In genomic region chr19:47363758-47364529, GRCh38 we compare ENCODE assay signal across 12 cellular contexts. TPM values are rescaled to one million over a fixed set of nuclear protein-coding genes. Genes with fewer than 3 reads are reported as not detected.
DNase-seq lines count a peak whose midpoint lies in the region; ATAC-seq, FAIRE-seq and TF ChIP-seq lines count a peak whose summit lies in the region.
"Had no signal": no experiment of that assay in that cellular context is flagged by ENCODE, and none has a peak within 500 bp of the region (broad histone marks: within the 10 kb centered on the region; RNA-seq: fewer than 3 reads in every experiment).

No MANE protein-coding gene starts in this region.

- H3K4me2 ChIP-seq in GM12878 (ENCODE audit: control insufficient read depth, insufficient read depth) (no peak overlapping the region), neural progenitor cell (no peak overlapping the region)

- no peaks in the 10 kb centered on the region for H3K27me3 Mint-ChIP-seq in neural progenitor cell (ENCODE audit: insufficient read depth, low read depth)
- no peaks in the 10 kb centered on the region for H3K27me3 Mint-ChIP-seq in naive thymus-derived CD8-positive, alpha-beta T cell
- H3K27me3 Mint-ChIP-seq: activated naive CD4-positive, alpha-beta T cell treated with anti-CD3 and anti-CD28 coated beads, Interleukin-2, amount 50 U/mL, for 24 hours; memory B cell; stimulated activated naive CD8-positive, alpha-beta T cell treated with anti-CD3 and anti-CD28 coated beads, Interleukin-15, amount 100 ng/mL, for 72 hours had no signal

- no peak for TF ChIP-seq RAD21 in GM12878 (IDR thresholded peaks at IDR 0.05; ENCODE audit: insufficient read depth, low read depth, low read length)

- BruUV-seq in GM12878 (replicated peaks; lab: Mats Ljungman, UMichigan): TSS peak; percentile 52

- no peak overlapping the region for H3K4me3 Mint-ChIP-seq in neural progenitor cell
- no peak overlapping the region for H3K4me3 Mint-ChIP-seq in naive thymus-derived CD8-positive, alpha-beta T cell
- H3K4me3 Mint-ChIP-seq: activated naive CD4-positive, alpha-beta T cell treated with anti-CD3 and anti-CD28 coated beads, Interleukin-2, amount 50 U/mL, for 24 hours; memory B cell; stimulated activated naive CD8-positive, alpha-beta T cell treated with anti-CD3 and anti-CD28 coated beads, Interleukin-15, amount 100 ng/mL, for 72 hours had no signal

- H3K4me1 Mint-ChIP-seq in neural progenitor cell: no peaks in the 10 kb centered on the region
- H3K4me1 Mint-ChIP-seq in naive thymus-derived CD8-positive, alpha-beta T cell: peaks cover 0 to 6% (median 3%) of the 10 kb centered on the region in 4 donors
- H3K4me1 Mint-ChIP-seq: activated naive CD4-positive, alpha-beta T cell treated with anti-CD3 and anti-CD28 coated beads, Interleukin-2, amount 50 U/mL, for 24 hours; memory B cell; stimulated activated naive CD8-positive, alpha-beta T cell treated with anti-CD3 and anti-CD28 coated beads, Interleukin-15, amount 100 ng/mL, for 72 hours had no signal

- H4K20me1 ChIP-seq in GM12878 (ENCODE audit: control insufficient read depth, insufficient read depth) (no peaks in the 10 kb centered on the region), neural progenitor cell (ENCODE audit: low read depth) (no peaks in the 10 kb centered on the region)

- TF ChIP-seq CTCF in GM12878 (IDR thresholded peaks at IDR 0.05 in 2 of 3, conservative IDR thresholded peaks at IDR 0.05 in 1 of 3; ENCODE audit: control insufficient read depth in 2 of 3, extremely low read depth in 1 of 3, insufficient read depth in 1 of 3, low read depth in 3 of 3, low read length in 3 of 3): no peak
- no peak for TF ChIP-seq CTCF in neural progenitor cell (IDR thresholded peaks at IDR 0.05)

- intact Hi-C loops in GM12878 (cut with micrococcal nuclease; ENCODE audit: unreplicated experiment): no loop called here

- TF ChIP-seq EP300 in GM12878 (IDR thresholded peaks at IDR 0.05; ENCODE audit: borderline replicate concordance in 1 of 2, control insufficient read depth in 1 of 2, low read depth in 2 of 2, low read length in 2 of 2): no peak

- H3K9me3 ChIP-seq in GM12878 (replicated peaks; ENCODE audit: control insufficient read depth, insufficient read depth, low read length) (no peaks in the 10 kb centered on the region), neural progenitor cell (ENCODE audit: low read depth) (no peaks in the 10 kb centered on the region)

- peak; percentile 59 for DNase-seq in HPDE6-E6E7 (ENCODE audit: extremely low spot score)
- no peak for DNase-seq in GM12878 (ENCODE audit: low read depth, low spot score)
- DNase-seq in neural progenitor cell (ENCODE audit: low spot score): peak; percentile 28
- no peak for DNase-seq in naive thymus-derived CD8-positive, alpha-beta T cell
- no peak for DNase-seq in NCI-H510A (lab: John Stamatoyannopoulos, UW)
- DNase-seq in amniotic stem cell (lab: John Stamatoyannopoulos, UW): no peak
- DNase-seq: stimulated activated CD4-positive, alpha-beta T cell treated with anti-CD3 and anti-CD28 coated beads, Interleukin-12 subunit alpha, Interleukin-12 subunit beta, amount 100 ng/mL, for 4 hours; stimulated activated naive CD8-positive, alpha-beta T cell treated with anti-CD3 and anti-CD28 coated beads, Interleukin-15, amount 100 ng/mL, for 72 hours had no signal

- H3K9me3 Mint-ChIP-seq in neural progenitor cell: no peaks in the 10 kb centered on the region
- no peaks in the 10 kb centered on the region for H3K9me3 Mint-ChIP-seq in naive thymus-derived CD8-positive, alpha-beta T cell
- H3K9me3 Mint-ChIP-seq: activated naive CD4-positive, alpha-beta T cell treated with anti-CD3 and anti-CD28 coated beads, Interleukin-2, amount 50 U/mL, for 24 hours; memory B cell; stimulated activated naive CD8-positive, alpha-beta T cell treated with anti-CD3 and anti-CD28 coated beads, Interleukin-15, amount 100 ng/mL, for 72 hours had no signal

- RAD21 ChIA-PET in GM12878 (lab: Charles Lee; ENCODE audit: unreplicated experiment): no interaction called here

- H3K4me1 ChIP-seq in GM12878 (ENCODE audit: control insufficient read depth, insufficient read depth, low read length) (no peaks in the 10 kb centered on the region), neural progenitor cell (no peaks in the 10 kb centered on the region)

- H3K4me3 ChIP-seq in GM12878 (no peak overlapping the region), neural progenitor cell (no peak overlapping the region)

- TF ChIP-seq POLR2A in GM12878 (IDR thresholded peaks at IDR 0.05; ENCODE audit: low read depth, low read length): no peak

- H2AFZ ChIP-seq in GM12878 (ENCODE audit: control insufficient read depth, low read depth, low read length): no peak overlapping the region
- no peak overlapping the region for H2AFZ ChIP-seq in neural progenitor cell (replicated peaks)

- H3K9ac ChIP-seq in GM12878 (ENCODE audit: control insufficient read depth, insufficient read depth, low read length) (no peak overlapping the region), neural progenitor cell (no peak overlapping the region)

- no peak for FAIRE-seq in GM12878 (lab: Jason Lieb, UNC)
- FAIRE-seq: G401.6 had no signal

- SMC1A ChIA-PET in GM12878 (lab: Charles Lee; ENCODE audit: uncharacterized antibody, unreplicated experiment): no interaction called here

- ATAC-seq in GM12878: no peak
- ATAC-seq in naive thymus-derived CD8-positive, alpha-beta T cell: no peak
- ATAC-seq: activated CD4-positive, CD25-positive, alpha-beta regulatory T cell treated with anti-CD3 and anti-CD28 coated beads, Interleukin-2, amount 50 U/mL, for 24 hours; stimulated activated naive CD8-positive, alpha-beta T cell treated with anti-CD3 and anti-CD28 coated beads, Interleukin-15, amount 100 ng/mL, for 72 hours had no signal

- no peaks in the 10 kb centered on the region for H3K79me2 ChIP-seq in GM12878 (ENCODE audit: control insufficient read depth, insufficient read depth, low read length)
- no peaks in the 10 kb centered on the region for H3K79me2 ChIP-seq in neural progenitor cell (ENCODE audit: low read depth)

- POLR2A ChIA-PET in GM12878 (lab: Charles Lee): no interaction called here
- POLR2A ChIA-PET in naive thymus-derived CD8-positive, alpha-beta T cell (lab: Charles Lee): no interaction called here

- H3K27ac ChIP-seq in GM12878 (ENCODE audit: control insufficient read depth, insufficient read depth) (no peak overlapping the region), neural progenitor cell (no peak overlapping the region)

- peaks cover 17% of the 10 kb centered on the region for H3K36me3 Mint-ChIP-seq in neural progenitor cell
- H3K36me3 Mint-ChIP-seq in naive thymus-derived CD8-positive, alpha-beta T cell: peaks cover 0 to 84% (median 10%) of the 10 kb centered on the region in 3 donors

- WGBS in GM12878 (ENCODE audit: insufficient coverage, insufficient replicate concordance, low lambda C conversion rate, missing lambda C conversion rate): 95% methylated on average over 10 of the region's 13 CpGs

- no peak overlapping the region for H3K27ac Mint-ChIP-seq in neural progenitor cell
- H3K27ac Mint-ChIP-seq in naive thymus-derived CD8-positive, alpha-beta T cell: peak overlapping the region in 1 of 10 donors; percentile 66
- H3K27ac Mint-ChIP-seq: activated naive CD4-positive, alpha-beta T cell treated with anti-CD3 and anti-CD28 coated beads, Interleukin-2, amount 50 U/mL, for 24 hours; memory B cell; stimulated activated naive CD8-positive, alpha-beta T cell treated with anti-CD3 and anti-CD28 coated beads, Interleukin-15, amount 100 ng/mL, for 72 hours had no signal

- no peaks in the 10 kb centered on the region for H3F3A ChIP-seq in neural progenitor cell (ENCODE audit: low read depth)

- in situ Hi-C loops in GM12878 (cut with MboI): no loop called here

- H3K36me3 ChIP-seq in GM12878 (ENCODE audit: control insufficient read depth in 2 of 2, insufficient read depth in 2 of 2, low read length in 1 of 2): peaks cover 6 to 23% of the 10 kb centered on the region in 2 experiments
- no peaks in the 10 kb centered on the region for H3K36me3 ChIP-seq in neural progenitor cell

- H3K27me3 ChIP-seq in GM12878 (replicated peaks in 1 of 2; ENCODE audit: control insufficient read depth in 2 of 2, insufficient read depth in 2 of 2, low read length in 1 of 2): no peaks in the 10 kb centered on the region
- no peaks in the 10 kb centered on the region for H3K27me3 ChIP-seq in neural progenitor cell

- CTCF ChIA-PET in GM12878 (lab: Yijun Ruan, JAX): no interaction called here

RNA-seq across cellular contexts. Expression of gene DHX34, which starts 14.8 kb away (rescaled TPM):
- total RNA-seq in GM12878 (2013; cell fraction: nucleolus; rRNA removed): 56.8 and 61.6 TPM in 2 replicates
- total RNA-seq in GM12878 (2014; rRNA removed): 11.1 and 15.9 TPM in 2 replicates
- 5.6 and 5.7 TPM in 2 replicates for total RNA-seq in GM12878 (2014; rRNA removed; fragmentation: Illumina TruSeq; extraction: Trizol)
- 14.3 and 16.9 TPM in 2 replicates for total RNA-seq in GM12878 (2021)
- 2.8 TPM for polyA plus RNA-seq in GM12878 (2011; ENCODE audit: low read depth)
- 2.6 and 5.9 TPM in 2 replicates for polyA plus RNA-seq in GM12878 (2011; rRNA removed)
- polyA plus RNA-seq in GM12878 (2011; cell fraction: cytosol; rRNA removed): 6.4 and 10.5 TPM in 2 replicates
- 58.1 and 60.3 TPM in 2 replicates for polyA plus RNA-seq in GM12878 (2011; cell fraction: nucleus; rRNA removed)
- 7.0 and 10.0 TPM in 2 replicates for polyA plus RNA-seq in GM12878 (2012)
- 2.3 and 5.5 TPM in 2 replicates for polyA plus RNA-seq in GM12878 (2014; fragmentation: Illumina TruSeq; extraction: Trizol)
- polyA plus RNA-seq in GM12878 (2014; fragmentation: Nextera tagmentation; extraction: Ambion mirVana): under 1 TPM; 0.19 to 0.37 TPM
- 15.2 and 19.3 TPM in 2 replicates for polyA plus RNA-seq in GM12878 (2014; rRNA removed)
- polyA plus RNA-seq in GM12878 (2016; fragmentation: Nextera tagmentation; extraction: Ambion mirVana): 10 to 100 TPM; 15.7 to 16.7 TPM
- 6.4 and 12.9 TPM in 2 replicates for polyA minus RNA-seq in GM12878 (2011; rRNA and poly(A)+ RNA removed)
- polyA minus RNA-seq in GM12878 (2011; cell fraction: cytosol; rRNA and poly(A)+ RNA removed): 6.5 and 6.7 TPM in 2 replicates
- polyA minus RNA-seq in GM12878 (2011; cell fraction: nucleus; rRNA and poly(A)+ RNA removed): 15.4 and 23.4 TPM in 2 replicates
- total RNA-seq in neural progenitor cell (ENCODE audit: low replicate concordance): 12.3 and 29.5 TPM in 2 replicates
- 10 to 100 TPM; 28.9 to 29.6 TPM for total RNA-seq in naive thymus-derived CD8-positive, alpha-beta T cell
- polyA plus RNA-seq in naive thymus-derived CD8-positive, alpha-beta T cell: 1 to 10 TPM; 3.1 to 9.7 (median 5.2) TPM

RNA-seq across cellular contexts. Expression of gene C5AR2, which starts 32.0 kb away (rescaled TPM):
- not detected in 2 replicates for total RNA-seq in GM12878 (2013; cell fraction: nucleolus; rRNA removed)
- total RNA-seq in GM12878 (2014; rRNA removed): 0.11 TPM in 1 of 2 replicates, not detected in the other
- total RNA-seq in GM12878 (2014; rRNA removed; fragmentation: Illumina TruSeq; extraction: Trizol): not detected in 2 replicates
- not detected in 2 replicates for total RNA-seq in GM12878 (2021)
- polyA plus RNA-seq in GM12878 (2011; ENCODE audit: low read depth): not detected
- 0.01 TPM in 1 of 2 replicates, not detected in the other for polyA plus RNA-seq in GM12878 (2011; rRNA removed)
- polyA plus RNA-seq in GM12878 (2011; cell fraction: cytosol; rRNA removed): under 0.01 TPM in 1 of 2 replicates, not detected in the other
- 0.10 and 0.13 TPM in 2 replicates for polyA plus RNA-seq in GM12878 (2011; cell fraction: nucleus; rRNA removed)
- not detected in 2 replicates for polyA plus RNA-seq in GM12878 (2012)
- not detected in 2 replicates for polyA plus RNA-seq in GM12878 (2014; fragmentation: Illumina TruSeq; extraction: Trizol)
- polyA plus RNA-seq in GM12878 (2014; fragmentation: Nextera tagmentation; extraction: Ambion mirVana): not detected
- polyA plus RNA-seq in GM12878 (2014; rRNA removed): not detected in 2 replicates
- polyA plus RNA-seq in GM12878 (2016; fragmentation: Nextera tagmentation; extraction: Ambion mirVana): not detected
- 0.07 TPM in 1 of 2 replicates, not detected in the other for polyA minus RNA-seq in GM12878 (2011; rRNA and poly(A)+ RNA removed)
- polyA minus RNA-seq in GM12878 (2011; cell fraction: cytosol; rRNA and poly(A)+ RNA removed): not detected in 2 replicates
- polyA minus RNA-seq in GM12878 (2011; cell fraction: nucleus; rRNA and poly(A)+ RNA removed): not detected in 2 replicates
- total RNA-seq in neural progenitor cell (ENCODE audit: low replicate concordance): not detected in 2 replicates
- under 1 TPM; 0.29 to 0.30 TPM for total RNA-seq in naive thymus-derived CD8-positive, alpha-beta T cell
- polyA plus RNA-seq in naive thymus-derived CD8-positive, alpha-beta T cell: not detected

RNA-seq across cellular contexts. Expression of gene C5AR1, which starts 54.3 kb away (rescaled TPM):
- total RNA-seq in GM12878 (2013; cell fraction: nucleolus; rRNA removed): 1.2 and 1.5 TPM in 2 replicates
- total RNA-seq in GM12878 (2014; rRNA removed) (0.05 and 0.17 TPM in 2 replicates), GM12878 (2014; rRNA removed; fragmentation: Illumina TruSeq; extraction: Trizol) (0.04 and 0.09 TPM in 2 replicates), GM12878 (2021) (0.13 and 0.26 TPM in 2 replicates), neural progenitor cell (ENCODE audit: low replicate concordance) (0.06 TPM in 1 of 2 replicates, not detected in the other)
- polyA plus RNA-seq in GM12878 (2011; ENCODE audit: low read depth): 0.10 TPM
- polyA plus RNA-seq in GM12878 (2011; rRNA removed) (0.40 and 1.5 TPM in 2 replicates), GM12878 (2014; fragmentation: Illumina TruSeq; extraction: Trizol) (0.15 TPM in 1 of 2 replicates, not detected in the other), GM12878 (2014; fragmentation: Nextera tagmentation; extraction: Ambion mirVana) (under 1 TPM; 0.07 to 0.19 TPM), GM12878 (2014; rRNA removed) (0.06 and 0.15 TPM in 2 replicates), GM12878 (2016; fragmentation: Nextera tagmentation; extraction: Ambion mirVana) (under 1 TPM; 0.27 to 0.29 TPM)
- polyA plus RNA-seq in GM12878 (2011; cell fraction: cytosol; rRNA removed): 1.1 and 1.3 TPM in 2 replicates
- 0.55 and 1.2 TPM in 2 replicates for polyA plus RNA-seq in GM12878 (2011; cell fraction: nucleus; rRNA removed)
- 0.32 and 0.46 TPM in 2 replicates for polyA plus RNA-seq in GM12878 (2012)
- polyA minus RNA-seq in GM12878 (2011; rRNA and poly(A)+ RNA removed): 0.67 and 1.9 TPM in 2 replicates
- polyA minus RNA-seq in GM12878 (2011; cell fraction: cytosol; rRNA and poly(A)+ RNA removed): 0.94 and 2.4 TPM in 2 replicates
- 0.12 and 0.19 TPM in 2 replicates for polyA minus RNA-seq in GM12878 (2011; cell fraction: nucleus; rRNA and poly(A)+ RNA removed)
- 1 to 10 TPM; 2.6 TPM for total RNA-seq in naive thymus-derived CD8-positive, alpha-beta T cell
- polyA plus RNA-seq in naive thymus-derived CD8-positive, alpha-beta T cell: under 1 TPM in 1 of 3 donors, not detected in 2; 0.15 TPM

RNA-seq across cellular contexts. Expression of gene MEIS3, which starts 55.4 kb away (rescaled TPM):
- not detected in 2 replicates for total RNA-seq in GM12878 (2013; cell fraction: nucleolus; rRNA removed)
- not detected in 2 replicates for total RNA-seq in GM12878 (2014; rRNA removed)
- not detected in 2 replicates for total RNA-seq in GM12878 (2014; rRNA removed; fragmentation: Illumina TruSeq; extraction: Trizol)
- 0.21 TPM in 1 of 2 replicates, not detected in the other for total RNA-seq in GM12878 (2021)
- polyA plus RNA-seq in GM12878 (2011; ENCODE audit: low read depth): not detected
- 0.05 TPM in 1 of 2 replicates, not detected in the other for polyA plus RNA-seq in GM12878 (2011; rRNA removed)
- 0.13 TPM in 1 of 2 replicates, not detected in the other for polyA plus RNA-seq in GM12878 (2011; cell fraction: cytosol; rRNA removed)
- polyA plus RNA-seq in GM12878 (2011; cell fraction: nucleus; rRNA removed): 0.07 TPM in 1 of 2 replicates, not detected in the other
- polyA plus RNA-seq in GM12878 (2012): not detected in 2 replicates
- not detected in 2 replicates for polyA plus RNA-seq in GM12878 (2014; fragmentation: Illumina TruSeq; extraction: Trizol)
- polyA plus RNA-seq in GM12878 (2014; fragmentation: Nextera tagmentation; extraction: Ambion mirVana): not detected
- polyA plus RNA-seq in GM12878 (2014; rRNA removed): not detected in 2 replicates
- under 1 TPM in 1 of 2 experiments, not detected in 1; 0.23 TPM for polyA plus RNA-seq in GM12878 (2016; fragmentation: Nextera tagmentation; extraction: Ambion mirVana)
- not detected in 2 replicates for polyA minus RNA-seq in GM12878 (2011; rRNA and poly(A)+ RNA removed)
- polyA minus RNA-seq in GM12878 (2011; cell fraction: cytosol; rRNA and poly(A)+ RNA removed): not detected in 2 replicates
- not detected in 2 replicates for polyA minus RNA-seq in GM12878 (2011; cell fraction: nucleus; rRNA and poly(A)+ RNA removed)
- total RNA-seq in neural progenitor cell (ENCODE audit: low replicate concordance): 32.2 and 70.5 TPM in 2 replicates
- total RNA-seq in naive thymus-derived CD8-positive, alpha-beta T cell: not detected
- not detected for polyA plus RNA-seq in naive thymus-derived CD8-positive, alpha-beta T cell

Comparison
In these comparisons a context has a peak if more than half of its experiments do, and no peak if none do; other contexts are left out.
1. DNase-seq: peak in HPDE6-E6E7 (single experiment) and neural progenitor cell (single experiment); none in GM12878 (single experiment), naive thymus-derived CD8-positive, alpha-beta T cell (0 of 10), NCI-H510A (single experiment) and amniotic stem cell (single experiment).